Comparison of ENCODE assay signal across 30 cellular contexts in genomic region chr3:78405745-78406144, GRCh38.
"Had no signal": no experiment of that assay in that cellular context is flagged by ENCODE, and none has a peak within 500 bp of the region (broad histone marks: within the 10 kb centered on the region; RNA-seq: fewer than 3 reads in every experiment).

No MANE protein-coding gene starts in this region.

- H3K4me3 ChIP-seq: ascending aorta, breast epithelium, cardiac muscle cell, colonic mucosa, esophagus squamous epithelium, gastroesophageal sphincter, heart right ventricle had no signal

- H3K9me3 Mint-ChIP-seq: activated CD4-positive, alpha-beta memory T cell treated with anti-CD3 and anti-CD28 coated beads for 36 hours; activated CD4-positive, alpha-beta T cell treated with anti-CD3 and anti-CD28 coated beads, Interleukin-2, amount 10 ng/mL, durations not matched to agents 24 days and 14 days; activated naive CD8-positive, alpha-beta T cell treated with anti-CD3 and anti-CD28 coated beads, Interleukin-2, amount 10 ng/mL, durations not matched to agents 7 days and 5 days; brain had no signal

- H3K27ac ChIP-seq: ascending aorta, breast epithelium, cardiac muscle cell, colonic mucosa, epithelial cell of prostate, gastroesophageal sphincter, heart right ventricle had no signal

- H3K36me3 ChIP-seq: ascending aorta, breast epithelium, cardiac muscle cell, colonic mucosa, esophagus squamous epithelium, gastroesophageal sphincter, heart right ventricle had no signal

- DNase-seq: activated CD4-positive, alpha-beta memory T cell treated with anti-CD3 and anti-CD28 coated beads for 36 hours; activated CD4-positive, alpha-beta T cell treated with anti-CD3 and anti-CD28 coated beads for 36 hours; activated CD4-positive, alpha-beta T cell treated with anti-CD3 and anti-CD28 coated beads, Interleukin-2, amount 10 ng/mL, durations not matched to agents 24 days and 14 days; activated CD4-positive, CD25-positive, alpha-beta regulatory T cell; activated CD4-positive, CD25-positive, alpha-beta regulatory T cell treated with anti-CD3 and anti-CD28 coated beads, Interleukin-2, amount 50 U/mL, for 72 hours; activated CD8-positive, alpha-beta memory T cell treated with anti-CD3 and anti-CD28 coated beads, Interleukin-2, amount 50 U/mL, for 48 hours; activated gamma-delta T cell; activated naive CD4-positive, alpha-beta T cell; activated naive CD4-positive, alpha-beta T cell treated with anti-CD3 and anti-CD28 coated beads, Interleukin-2, amount 10 ng/mL, durations not matched to agents 7 days and 5 days; activated naive CD8-positive, alpha-beta T cell treated with anti-CD3 and anti-CD28 coated beads, Interleukin-2, amount 10 ng/mL, durations not matched to agents 7 days and 5 days; activated T-cell treated with anti-CD3 and anti-CD28 coated beads for 4 hours; activated T-cell treated with anti-CD3 and anti-CD28 coated beads, Interleukin-2, amount 50 U/mL, for 24 hours; activated T-cell treated with anti-CD3 and anti-CD28 coated beads, Interleukin-2, amount 50 U/mL, for 72 hours; central memory CD4-positive, alpha-beta T cell; cerebellar nuclear complex; colonic mucosa; effector CD8-positive, alpha-beta T cell; esophagus squamous epithelium; foreskin melanocyte; heart right ventricle; T-helper 17 cell; T1000 had no signal

- H3K4me1 ChIP-seq: ascending aorta, breast epithelium, colonic mucosa, gastroesophageal sphincter, heart right ventricle had no signal

- H3K27ac Mint-ChIP-seq: activated CD4-positive, alpha-beta memory T cell treated with anti-CD3 and anti-CD28 coated beads for 36 hours; activated CD4-positive, alpha-beta T cell treated with anti-CD3 and anti-CD28 coated beads for 36 hours; activated CD4-positive, alpha-beta T cell treated with anti-CD3 and anti-CD28 coated beads, Interleukin-2, amount 10 ng/mL, durations not matched to agents 24 days and 14 days; activated naive CD4-positive, alpha-beta T cell treated with anti-CD3 and anti-CD28 coated beads, Interleukin-2, amount 10 ng/mL, durations not matched to agents 7 days and 5 days; activated naive CD4-positive, alpha-beta T cell treated with anti-CD3 and anti-CD28 coated beads, Interleukin-2, amount 50 U/mL, for 72 hours; activated naive CD8-positive, alpha-beta T cell treated with anti-CD3 and anti-CD28 coated beads, Interleukin-2, amount 10 ng/mL, durations not matched to agents 7 days and 5 days; activated T-cell treated with anti-CD3 and anti-CD28 coated beads, Interleukin-2, amount 50 U/mL, for 24 hours; activated T-cell treated with anti-CD3 and anti-CD28 coated beads, Interleukin-2, amount 50 U/mL, for 72 hours; brain; T-helper 17 cell; T-helper 2 cell treated with Interferon-gamma antibody and Interleukin-4, amounts not matched to agents 5 μg/mL and 100 μg/mL, for 36 hours had no signal

- H3K27me3 Mint-ChIP-seq: activated CD4-positive, alpha-beta memory T cell treated with anti-CD3 and anti-CD28 coated beads for 36 hours; activated CD4-positive, alpha-beta T cell treated with anti-CD3 and anti-CD28 coated beads for 36 hours; activated CD4-positive, alpha-beta T cell treated with anti-CD3 and anti-CD28 coated beads, Interleukin-2, amount 10 ng/mL, durations not matched to agents 24 days and 14 days; activated naive CD4-positive, alpha-beta T cell treated with anti-CD3 and anti-CD28 coated beads, Interleukin-2, amount 10 ng/mL, durations not matched to agents 7 days and 5 days; activated naive CD8-positive, alpha-beta T cell treated with anti-CD3 and anti-CD28 coated beads, Interleukin-2, amount 10 ng/mL, durations not matched to agents 7 days and 5 days; activated T-cell treated with anti-CD3 and anti-CD28 coated beads, Interleukin-2, amount 50 U/mL, for 24 hours; T-helper 17 cell had no signal

- ATAC-seq: activated CD4-positive, alpha-beta T cell treated with anti-CD3 and anti-CD28 coated beads for 36 hours; activated naive CD4-positive, alpha-beta T cell treated with anti-CD3 and anti-CD28 coated beads, Interleukin-2, amount 50 U/mL, for 72 hours; activated T-cell treated with anti-CD3 and anti-CD28 coated beads, Interleukin-2, amount 50 U/mL, for 72 hours; gastroesophageal sphincter; heart right ventricle; T-helper 17 cell had no signal

- H3K9me3 ChIP-seq: ascending aorta, breast epithelium, colonic mucosa, esophagus squamous epithelium, gastroesophageal sphincter, heart right ventricle had no signal

- H3K36me3 Mint-ChIP-seq: activated CD4-positive, alpha-beta memory T cell treated with anti-CD3 and anti-CD28 coated beads for 36 hours; activated naive CD4-positive, alpha-beta T cell treated with anti-CD3 and anti-CD28 coated beads, Interleukin-2, amount 10 ng/mL, durations not matched to agents 7 days and 5 days; activated naive CD4-positive, alpha-beta T cell treated with anti-CD3 and anti-CD28 coated beads, Interleukin-2, amount 50 U/mL, for 72 hours; activated naive CD8-positive, alpha-beta T cell treated with anti-CD3 and anti-CD28 coated beads, Interleukin-2, amount 10 ng/mL, durations not matched to agents 7 days and 5 days; brain had no signal

- H3K4me1 Mint-ChIP-seq: activated CD4-positive, alpha-beta T cell treated with anti-CD3 and anti-CD28 coated beads for 36 hours; activated CD4-positive, alpha-beta T cell treated with anti-CD3 and anti-CD28 coated beads, Interleukin-2, amount 10 ng/mL, durations not matched to agents 24 days and 14 days; activated naive CD4-positive, alpha-beta T cell treated with anti-CD3 and anti-CD28 coated beads, Interleukin-2, amount 10 ng/mL, durations not matched to agents 7 days and 5 days; activated naive CD8-positive, alpha-beta T cell treated with anti-CD3 and anti-CD28 coated beads, Interleukin-2, amount 10 ng/mL, durations not matched to agents 7 days and 5 days; brain; T-helper 17 cell had no signal

- H3K4me3 Mint-ChIP-seq: activated CD4-positive, alpha-beta memory T cell treated with anti-CD3 and anti-CD28 coated beads for 36 hours; activated CD4-positive, alpha-beta T cell treated with anti-CD3 and anti-CD28 coated beads for 36 hours; activated CD4-positive, alpha-beta T cell treated with anti-CD3 and anti-CD28 coated beads, Interleukin-2, amount 10 ng/mL, durations not matched to agents 24 days and 14 days; activated naive CD4-positive, alpha-beta T cell treated with anti-CD3 and anti-CD28 coated beads, Interleukin-2, amount 10 ng/mL, durations not matched to agents 7 days and 5 days; activated naive CD8-positive, alpha-beta T cell treated with anti-CD3 and anti-CD28 coated beads, Interleukin-2, amount 10 ng/mL, durations not matched to agents 7 days and 5 days; activated T-cell treated with anti-CD3 and anti-CD28 coated beads, Interleukin-2, amount 50 U/mL, for 24 hours; activated T-cell treated with anti-CD3 and anti-CD28 coated beads, Interleukin-2, amount 50 U/mL, for 72 hours; brain; T-helper 17 cell; T-helper 2 cell treated with Interferon-gamma antibody and Interleukin-4, amounts not matched to agents 5 μg/mL and 100 μg/mL, for 36 hours had no signal

- H3K27me3 ChIP-seq: ascending aorta, breast epithelium, cardiac muscle cell, colonic mucosa, esophagus squamous epithelium, gastroesophageal sphincter, heart right ventricle had no signal
